Comparison of ENCODE assay signal across 9 cellular contexts in the genomic region with DNA sequence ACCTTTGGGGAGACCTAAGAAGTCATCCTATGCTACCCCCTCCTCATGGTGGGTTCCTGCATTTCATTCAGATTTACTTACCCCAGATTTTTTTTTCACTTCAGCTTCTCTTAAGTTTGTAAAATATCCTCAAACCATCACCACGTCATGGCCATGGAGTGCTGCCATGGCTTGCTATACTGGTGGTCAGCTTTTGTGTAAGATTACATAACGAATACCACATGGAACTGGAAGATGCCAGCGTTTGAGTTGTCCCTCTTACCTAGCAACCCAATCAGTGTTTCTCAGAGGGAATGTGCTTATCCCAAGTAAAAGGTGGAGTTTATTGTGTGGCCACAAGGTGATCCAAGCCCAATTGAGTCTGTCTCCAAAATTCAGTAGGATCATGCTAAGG.
"Had no signal": no experiment of that assay in that cellular context is flagged by ENCODE, and none has a peak within 500 bp of the region (broad histone marks: within the 10 kb centered on the region; RNA-seq: fewer than 3 reads in every experiment).

No MANE protein-coding gene starts in this region.

- H3K4me3 ChIP-seq: left ventricle myocardium inferior, tibial artery, vagina had no signal

- ATAC-seq: natural killer cell; stimulated activated memory B cell treated with anti-CD40 and anti-IgM and Interleukin-4, amounts not matched to agents 10 μg/mL and 1 μg/mL and 100 μg/mL, for 72 hours had no signal

- H3K27ac ChIP-seq: epithelial cell of prostate, left ventricle myocardium inferior, tibial artery, vagina had no signal

- H3K27me3 ChIP-seq: tibial artery, vagina had no signal

- H3K9me3 ChIP-seq: left ventricle myocardium inferior, tibial artery, vagina had no signal

- H3K36me3 ChIP-seq: left ventricle myocardium inferior, tibial artery, vagina had no signal

- H3K4me1 ChIP-seq: tibial artery had no signal

- FAIRE-seq: kidney had no signal

- DNase-seq: activated B cell treated with CpG ODN at 0.5 μM for 24 hours, hippocampal formation, natural killer cell, tibial artery had no signal
